Comparison of ENCODE assay signal across 23 cellular contexts in the genomic region with DNA sequence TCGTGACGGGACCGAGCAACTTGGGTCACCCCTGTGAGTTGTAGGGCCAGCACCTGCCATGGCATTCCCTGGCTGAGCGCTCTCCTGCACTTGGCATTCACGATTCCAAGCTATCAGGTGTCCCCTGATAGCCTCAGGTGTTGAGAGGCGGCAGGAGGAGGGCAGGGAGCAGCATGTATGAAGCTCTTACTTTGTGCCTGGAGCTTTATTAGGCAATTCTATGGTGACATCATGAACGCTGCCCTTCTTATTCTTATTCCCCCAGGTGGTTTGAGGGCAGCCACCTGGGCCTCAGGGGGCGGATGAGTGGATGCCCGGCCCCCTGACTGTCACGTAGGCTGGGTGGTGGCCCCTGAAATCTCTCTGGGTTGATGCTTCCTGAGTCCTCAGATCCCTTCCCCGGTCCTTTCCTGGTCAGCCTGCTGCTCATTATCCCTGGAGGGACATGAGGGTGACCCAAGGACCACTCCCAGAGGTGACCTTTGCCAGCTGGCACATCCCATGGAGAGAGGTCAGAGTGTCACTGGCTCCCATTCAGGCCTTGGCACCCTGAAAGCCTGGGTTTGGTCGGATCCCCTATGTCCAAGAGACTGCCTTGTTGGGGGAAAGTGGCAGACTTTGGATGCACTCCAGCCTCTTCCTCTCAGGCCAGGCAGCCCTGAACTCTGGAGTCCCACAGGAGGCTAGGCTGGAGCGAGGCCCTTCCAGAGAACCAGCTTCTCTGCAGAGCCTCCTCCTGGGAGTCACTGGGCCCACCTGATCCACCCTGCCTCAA. TPM values are rescaled to one million over a fixed set of nuclear protein-coding genes. Genes with fewer than 3 reads are reported as not detected.
A peak's percentile ranks its signal among the peaks of the same experiment; 100 is the strongest.
DNase-seq lines count a peak whose midpoint lies in the region; ATAC-seq and TF ChIP-seq lines count a peak whose summit lies in the region.
"Had no signal": no experiment of that assay in that cellular context is flagged by ENCODE, and none has a peak within 500 bp of the region (broad histone marks: within the 10 kb centered on the region; RNA-seq: fewer than 3 reads in every experiment).

No MANE protein-coding gene starts in this region.

- no peak for TF ChIP-seq EP300 in suprapubic skin (IDR thresholded peaks at IDR 0.05)

- H3K4me1 ChIP-seq in esophagus squamous epithelium (peaks cover 46 to 89% (median 62%) of the 10 kb centered on the region in 3 donors), suprapubic skin (peaks cover 66% of the 10 kb centered on the region)

- DNase-seq in NCI-H2171 treated with DMSO at 0.1 percent for 48 hours (lab: John Stamatoyannopoulos, UW): peak; percentile 55
- DNase-seq in NCI-H2171 (lab: John Stamatoyannopoulos, UW): no peak
- DNase-seq in NCI-H510A treated with DMSO at 0.1 percent for 48 hours (lab: John Stamatoyannopoulos, UW): peak; percentile 97
- no peak for DNase-seq in esophagus squamous epithelium (lab: John Stamatoyannopoulos, UW)
- DNase-seq in suprapubic skin (ENCODE audit: low spot score in 2 of 2): no peak
- no peak for DNase-seq in activated CD4-positive, CD25-positive, alpha-beta regulatory T cell treated with anti-CD3 and anti-CD28 coated beads, Interleukin-2, amount 50 U/mL, for 72 hours
- DNase-seq: 8988T; activated CD4-positive, alpha-beta memory T cell treated with anti-CD3 and anti-CD28 coated beads, Interleukin-2, amount 10 ng/mL, durations not matched to agents 7 days and 5 days; activated CD4-positive, CD25-positive, alpha-beta regulatory T cell; activated gamma-delta T cell; activated naive CD8-positive, alpha-beta T cell treated with anti-CD3 and anti-CD28 coated beads, Interleukin-2, amount 50 U/mL, for 24 hours; brain microvascular endothelial cell; cortex of kidney; heart right ventricle; NCI-H1694 treated with DMSO at 0.1 percent for 48 hours; NCI-H524; NK-92 treated with Interleukin-12 subunit alpha and Interleukin-12 subunit beta, amount 100 ng/mL, for 24 hours; stimulated activated CD8-positive, alpha-beta memory T cell treated with anti-CD3 and anti-CD28 coated beads, Interleukin-4, amount 100 ng/mL, for 48 hours; T-helper 9 cell had no signal

- peaks cover 0 to 5% (median 0%) of the 10 kb centered on the region in 3 donors for H3K36me3 ChIP-seq in esophagus squamous epithelium
- no peaks in the 10 kb centered on the region for H3K36me3 ChIP-seq in suprapubic skin
- H3K36me3 ChIP-seq: pancreas had no signal

- H3K4me3 ChIP-seq in esophagus squamous epithelium: no peak overlapping the region
- H3K4me3 ChIP-seq in suprapubic skin: no peak overlapping the region
- H3K4me3 ChIP-seq: heart right ventricle, pancreas had no signal

- TF ChIP-seq POLR2A in esophagus squamous epithelium (IDR thresholded peaks at IDR 0.05) (no peak), suprapubic skin (IDR thresholded peaks at IDR 0.05) (no peak)

- no peaks in the 10 kb centered on the region for H3K27me3 ChIP-seq in esophagus squamous epithelium
- no peaks in the 10 kb centered on the region for H3K27me3 ChIP-seq in suprapubic skin
- H3K27me3 ChIP-seq: brain microvascular endothelial cell, pancreas had no signal

- H3K27ac ChIP-seq in esophagus squamous epithelium (peak overlapping the region in 3 of 4 donors; percentile 26 to 63 (median 56)), suprapubic skin (peak overlapping the region; percentile 3)
- H3K27ac ChIP-seq: brain microvascular endothelial cell, heart right ventricle had no signal

- intact Hi-C loops in esophagus squamous epithelium (cut with DNase I): no loop called here

- TF ChIP-seq CTCF in esophagus squamous epithelium (IDR thresholded peaks at IDR 0.05) (no peak), suprapubic skin (IDR thresholded peaks at IDR 0.05) (no peak)

- ATAC-seq in HG02870 (IDR thresholded peaks at IDR 0.05; ENCODE audit: unreplicated experiment) (no peak), HG02678 (IDR thresholded peaks at IDR 0.05; ENCODE audit: unreplicated experiment) (no peak)
- ATAC-seq: activated naive CD8-positive, alpha-beta T cell treated with anti-CD3 and anti-CD28 coated beads, Interleukin-2, amount 50 U/mL, for 24 hours; SK-N-SH treated with all-trans-retinoic acid at 6 μM for 48 hours had no signal

- WGBS in esophagus squamous epithelium, 2 donors: 49 to 73% methylated on average over 3 to 5 of the region's 13 CpGs
- WGBS in suprapubic skin: 72% methylated on average over 8 of the region's 13 CpGs

- H3K9me3 ChIP-seq in esophagus squamous epithelium: no peaks in the 10 kb centered on the region
- H3K9me3 ChIP-seq in suprapubic skin: no peaks in the 10 kb centered on the region
- H3K9me3 ChIP-seq: pancreas had no signal

RNA-seq across cellular contexts. Expression of a gene that starts 51.9 kb away (rescaled TPM):
- total RNA-seq in esophagus squamous epithelium (10 to 100 TPM; 15.2 to 35.5 (median 25.2) TPM), suprapubic skin (10 to 100 TPM; 28.3 to 49.2 (median 42.1) TPM)

Comparison
In these comparisons a context has a peak if more than half of its experiments do, and no peak if none do; other contexts are left out.
1. DNase-seq: peak in NCI-H2171 treated with DMSO at 0.1 percent for 48 hours (single experiment) and NCI-H510A treated with DMSO at 0.1 percent for 48 hours (single experiment); none in NCI-H2171 (single experiment), esophagus squamous epithelium (single experiment), suprapubic skin (0 of 2) and activated CD4-positive, CD25-positive, alpha-beta regulatory T cell treated with anti-CD3 and anti-CD28 coated beads, Interleukin-2, amount 50 U/mL, for 72 hours (single experiment).